Comparison of ENCODE assay signal across 2 cellular contexts in genomic region chr3:20336572-20336971, GRCh38.
TF ChIP-seq lines count a peak whose summit lies in the region.

No MANE protein-coding gene starts in this region.

TF ChIP-seq in GM23338, 12 proteins besides CTCF, POLR2A, EP300 and RAD21 (continued from another document):
- TF ChIP-seq ZNF462 (CRISPR knock-in tag; IDR thresholded peaks at IDR 0.05) (no peak), ETS1 (IDR thresholded peaks at IDR 0.05) (no peak), EZH2phosphoT487 (IDR thresholded peaks at IDR 0.05; ENCODE audit: unreplicated experiment) (no peak)
- TF ChIP-seq, protein P1, sequence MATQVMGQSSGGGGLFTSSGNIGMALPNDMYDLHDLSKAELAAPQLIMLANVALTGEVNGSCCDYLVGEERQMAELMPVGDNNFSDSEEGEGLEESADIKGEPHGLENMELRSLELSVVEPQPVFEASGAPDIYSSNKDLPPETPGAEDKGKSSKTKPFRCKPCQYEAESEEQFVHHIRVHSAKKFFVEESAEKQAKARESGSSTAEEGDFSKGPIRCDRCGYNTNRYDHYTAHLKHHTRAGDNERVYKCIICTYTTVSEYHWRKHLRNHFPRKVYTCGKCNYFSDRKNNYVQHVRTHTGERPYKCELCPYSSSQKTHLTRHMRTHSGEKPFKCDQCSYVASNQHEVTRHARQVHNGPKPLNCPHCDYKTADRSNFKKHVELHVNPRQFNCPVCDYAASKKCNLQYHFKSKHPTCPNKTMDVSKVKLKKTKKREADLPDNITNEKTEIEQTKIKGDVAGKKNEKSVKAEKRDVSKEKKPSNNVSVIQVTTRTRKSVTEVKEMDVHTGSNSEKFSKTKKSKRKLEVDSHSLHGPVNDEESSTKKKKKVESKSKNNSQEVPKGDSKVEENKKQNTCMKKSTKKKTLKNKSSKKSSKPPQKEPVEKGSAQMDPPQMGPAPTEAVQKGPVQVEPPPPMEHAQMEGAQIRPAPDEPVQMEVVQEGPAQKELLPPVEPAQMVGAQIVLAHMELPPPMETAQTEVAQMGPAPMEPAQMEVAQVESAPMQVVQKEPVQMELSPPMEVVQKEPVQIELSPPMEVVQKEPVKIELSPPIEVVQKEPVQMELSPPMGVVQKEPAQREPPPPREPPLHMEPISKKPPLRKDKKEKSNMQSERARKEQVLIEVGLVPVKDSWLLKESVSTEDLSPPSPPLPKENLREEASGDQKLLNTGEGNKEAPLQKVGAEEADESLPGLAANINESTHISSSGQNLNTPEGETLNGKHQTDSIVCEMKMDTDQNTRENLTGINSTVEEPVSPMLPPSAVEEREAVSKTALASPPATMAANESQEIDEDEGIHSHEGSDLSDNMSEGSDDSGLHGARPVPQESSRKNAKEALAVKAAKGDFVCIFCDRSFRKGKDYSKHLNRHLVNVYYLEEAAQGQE (IDR thresholded peaks at IDR 0.05; ENCODE audit: unreplicated experiment): no peak

TF ChIP-seq in K562, 482 proteins besides CTCF, POLR2A, EP300 and RAD21 (continued from another document):
- TF ChIP-seq, protein P2, sequence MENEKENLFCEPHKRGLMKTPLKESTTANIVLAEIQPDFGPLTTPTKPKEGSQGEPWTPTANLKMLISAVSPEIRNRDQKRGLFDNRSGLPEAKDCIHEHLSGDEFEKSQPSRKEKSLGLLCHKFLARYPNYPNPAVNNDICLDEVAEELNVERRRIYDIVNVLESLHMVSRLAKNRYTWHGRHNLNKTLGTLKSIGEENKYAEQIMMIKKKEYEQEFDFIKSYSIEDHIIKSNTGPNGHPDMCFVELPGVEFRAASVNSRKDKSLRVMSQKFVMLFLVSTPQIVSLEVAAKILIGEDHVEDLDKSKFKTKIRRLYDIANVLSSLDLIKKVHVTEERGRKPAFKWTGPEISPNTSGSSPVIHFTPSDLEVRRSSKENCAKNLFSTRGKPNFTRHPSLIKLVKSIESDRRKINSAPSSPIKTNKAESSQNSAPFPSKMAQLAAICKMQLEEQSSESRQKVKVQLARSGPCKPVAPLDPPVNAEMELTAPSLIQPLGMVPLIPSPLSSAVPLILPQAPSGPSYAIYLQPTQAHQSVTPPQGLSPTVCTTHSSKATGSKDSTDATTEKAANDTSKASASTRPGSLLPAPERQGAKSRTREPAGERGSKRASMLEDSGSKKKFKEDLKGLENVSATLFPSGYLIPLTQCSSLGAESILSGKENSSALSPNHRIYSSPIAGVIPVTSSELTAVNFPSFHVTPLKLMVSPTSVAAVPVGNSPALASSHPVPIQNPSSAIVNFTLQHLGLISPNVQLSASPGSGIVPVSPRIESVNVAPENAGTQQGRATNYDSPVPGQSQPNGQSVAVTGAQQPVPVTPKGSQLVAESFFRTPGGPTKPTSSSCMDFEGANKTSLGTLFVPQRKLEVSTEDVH (IDR thresholded peaks at IDR 0.05; ENCODE audit: low read depth, partially characterized antibody): no peak
- peak; percentile 58 for TF ChIP-seq DPF2 (IDR thresholded peaks at IDR 0.05)
- peak; percentile 79 for TF ChIP-seq C11orf30 (IDR thresholded peaks at IDR 0.05; ENCODE audit: low read depth)
- no peak for TF ChIP-seq NKRF (IDR thresholded peaks at IDR 0.05; ENCODE audit: borderline replicate concordance)
- TF ChIP-seq ARID1B (IDR thresholded peaks at IDR 0.05): peak; percentile 66
- TF ChIP-seq SMARCA4 (IDR thresholded peaks at IDR 0.05): peak; percentile 45; the same call in 1 of the 2 replicates
- 0 out of 4 replicates have a peak, but pooled peaks of 1 of the 2 experiments have one; percentile 14 for TF ChIP-seq MNT (conservative IDR thresholded peaks at IDR 0.05)
- TF ChIP-seq MAFG (tag; conservative IDR thresholded peaks at IDR 0.05): peak; percentile 90
- peak; percentile 80 for TF ChIP-seq NFE2 (IDR thresholded peaks at IDR 0.05; ENCODE audit: low read depth)
- TF ChIP-seq ZNF316 (IDR thresholded peaks at IDR 0.05): peak; percentile 84
- TF ChIP-seq ZNF124 (CRISPR knock-in tag; IDR thresholded peaks at IDR 0.05): no peak
